Comparison of ENCODE assay signal across 8 cellular contexts in genomic region chr3:184560992-184561328, GRCh38. TPM values are rescaled to one million over a fixed set of nuclear protein-coding genes. Genes with fewer than 3 reads are reported as not detected.
A peak's percentile ranks its signal among the peaks of the same experiment; 100 is the strongest.
DNase-seq lines count a peak whose midpoint lies in the region; ATAC-seq, FAIRE-seq and TF ChIP-seq lines count a peak whose summit lies in the region.

No MANE protein-coding gene starts in this region.

- H3K36me3 Mint-ChIP-seq in activated T-cell treated with anti-CD3 and anti-CD28 coated beads, Interleukin-2, amount 50 U/mL, for 72 hours (ENCODE audit: insufficient read depth in 2 of 2) = no peaks in the 10 kb centered on the region
- H3K36me3 Mint-ChIP-seq in activated T-helper 17 cell treated with anti-CD3 and anti-CD28 coated beads, Interleukin-2, amount 50 U/mL, for 72 hours (ENCODE audit: low read depth) = no peaks in the 10 kb centered on the region

- peaks cover 32% of the 10 kb centered on the region for H3K4me1 Mint-ChIP-seq in activated T-cell treated with anti-CD3 and anti-CD28 coated beads, Interleukin-2, amount 50 U/mL, for 72 hours (ENCODE audit: low read depth)
- peaks cover 25% of the 10 kb centered on the region for H3K4me1 Mint-ChIP-seq in activated T-helper 17 cell treated with anti-CD3 and anti-CD28 coated beads, Interleukin-2, amount 50 U/mL, for 72 hours

- ATAC-seq in activated T-cell treated with anti-CD3 and anti-CD28 coated beads, Interleukin-2, amount 50 U/mL, for 72 hours (replicated peaks in 1 of 2) = no peak
- no peak for ATAC-seq in activated T-helper 17 cell treated with anti-CD3 and anti-CD28 coated beads, Interleukin-2, amount 50 U/mL, for 72 hours (replicated peaks)
- ATAC-seq in HG03571 (IDR thresholded peaks at IDR 0.05; ENCODE audit: unreplicated experiment) = no peak

- no peaks in the 10 kb centered on the region for H3K9me3 ChIP-seq in kidney (ENCODE audit: control insufficient read depth in 1 of 2, low read length in 2 of 2)
- H3K9me3 ChIP-seq in tibial artery = no peaks in the 10 kb centered on the region

- no peaks in the 10 kb centered on the region for H3K9me3 Mint-ChIP-seq in activated T-cell treated with anti-CD3 and anti-CD28 coated beads, Interleukin-2, amount 50 U/mL, for 72 hours
- no peaks in the 10 kb centered on the region for H3K9me3 Mint-ChIP-seq in activated T-helper 17 cell treated with anti-CD3 and anti-CD28 coated beads, Interleukin-2, amount 50 U/mL, for 72 hours

- H3K4me3 ChIP-seq in kidney (ENCODE audit: low read length in 2 of 2) (peak overlapping the region; percentile 20 to 58), tibial artery (peak overlapping the region; percentile 60 to 66)

- H3K4me1 ChIP-seq in kidney (ENCODE audit: control insufficient read depth in 1 of 2, insufficient read depth in 1 of 2, low read depth in 1 of 2, low read length in 2 of 2) (peaks cover 10 to 17% of the 10 kb centered on the region in 2 donors), tibial artery (peaks cover 0 to 43% (median 26%) of the 10 kb centered on the region in 4 donors)

- DNase-seq in activated T-cell treated with anti-CD3 and anti-CD28 coated beads, Interleukin-2, amount 50 U/mL, for 72 hours = no peak
- no peak for DNase-seq in activated T-cell treated with anti-CD3 and anti-CD28 coated beads, Interleukin-2, amount 50 U/mL, for 48 hours
- DNase-seq in kidney = no peak
- DNase-seq in tibial artery = no peak
- no peak for DNase-seq in NCI-H1930 (lab: John Stamatoyannopoulos, UW)
- no peak for DNase-seq in activated CD8-positive, alpha-beta memory T cell treated with anti-CD3 and anti-CD28 coated beads, Interleukin-2, amount 50 U/mL, for 4 hours

- H3K9ac ChIP-seq in kidney (ENCODE audit: low read length in 2 of 2) = peak overlapping the region; percentile 14 to 43

- no peak overlapping the region for H3K27ac Mint-ChIP-seq in activated T-cell treated with anti-CD3 and anti-CD28 coated beads, Interleukin-2, amount 50 U/mL, for 72 hours
- H3K27ac Mint-ChIP-seq in activated T-helper 17 cell treated with anti-CD3 and anti-CD28 coated beads, Interleukin-2, amount 50 U/mL, for 72 hours = peak overlapping the region; percentile 77

- H3K4me3 Mint-ChIP-seq in activated T-cell treated with anti-CD3 and anti-CD28 coated beads, Interleukin-2, amount 50 U/mL, for 72 hours = peak overlapping the region; percentile 77 to 84
- H3K4me3 Mint-ChIP-seq in activated T-helper 17 cell treated with anti-CD3 and anti-CD28 coated beads, Interleukin-2, amount 50 U/mL, for 72 hours = peak overlapping the region; percentile 77

- no peaks in the 10 kb centered on the region for H3K36me3 ChIP-seq in kidney (ENCODE audit: control insufficient read depth in 1 of 2, insufficient read depth in 2 of 2, low read length in 2 of 2)
- no peaks in the 10 kb centered on the region for H3K36me3 ChIP-seq in tibial artery

- peaks cover 60% of the 10 kb centered on the region for H3K27me3 Mint-ChIP-seq in activated T-cell treated with anti-CD3 and anti-CD28 coated beads, Interleukin-2, amount 50 U/mL, for 72 hours (ENCODE audit: low read depth)
- peaks cover 15% of the 10 kb centered on the region for H3K27me3 Mint-ChIP-seq in activated T-helper 17 cell treated with anti-CD3 and anti-CD28 coated beads, Interleukin-2, amount 50 U/mL, for 72 hours

- TF ChIP-seq CTCF in kidney (IDR thresholded peaks at IDR 0.05; ENCODE audit: borderline replicate concordance, extremely low read depth, insufficient read depth) (no peak), tibial artery (IDR thresholded peaks at IDR 0.05) (no peak)

- intact Hi-C loops in kidney (cut with DNase I) (no loop called here), tibial artery (cut with DNase I; ENCODE audit: low total_unique reads) (loop anchor here (1.0 kb wide), 1 partner anchor 216 kb away; no protein-coding TSS in a partner anchor)

- FAIRE-seq in kidney (lab: Jason Lieb, UNC) = no peak

- H3K27me3 ChIP-seq in tibial artery = no peaks in the 10 kb centered on the region

- H3K27ac ChIP-seq in kidney (ENCODE audit: low read depth in 2 of 2, low read length in 2 of 2) (no peak overlapping the region), tibial artery (peak overlapping the region in 1 of 2 donors; percentile 36)

RNA-seq across cellular contexts. Expression of gene EPHB3, which starts 0.6 kb away (rescaled TPM):
- total RNA-seq in activated T-cell treated with anti-CD3 and anti-CD28 coated beads, Interleukin-2, amount 50 U/mL, for 72 hours = under 1 TPM; 0.12 to 0.50 TPM
- under 1 TPM in 1 of 2 donors, not detected in 1; 0.11 TPM for total RNA-seq in activated T-helper 17 cell treated with anti-CD3 and anti-CD28 coated beads, Interleukin-2, amount 50 U/mL, for 72 hours
- total RNA-seq in kidney = 1.4 TPM
- 3.8 TPM for polyA plus RNA-seq in kidney (ENCODE audit: insufficient read depth, low read depth, low replicate concordance)
